In the genomic region with DNA sequence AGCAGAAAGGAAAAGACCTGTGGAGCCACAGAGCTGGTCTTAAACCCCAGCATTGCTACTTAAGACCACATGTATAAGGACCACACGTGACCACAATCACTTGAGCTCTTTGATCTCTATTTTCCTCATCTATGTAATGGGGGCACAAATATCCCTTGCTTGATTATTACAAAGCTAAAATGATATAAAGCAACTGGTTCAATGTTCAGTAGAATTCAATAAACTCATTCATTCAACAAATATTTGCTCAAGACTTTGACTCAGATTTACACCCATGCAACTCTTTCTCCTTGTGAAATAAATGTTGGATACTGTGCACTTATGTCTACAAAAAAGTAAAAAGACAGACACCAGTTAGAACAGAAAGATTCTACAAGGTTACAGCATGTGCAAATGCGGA, we compare ENCODE assay signal across 35 cellular contexts.
"Had no signal": no experiment of that assay in that cellular context is flagged by ENCODE, and none has a peak within 500 bp of the region (broad histone marks: within the 10 kb centered on the region; RNA-seq: fewer than 3 reads in every experiment).

No MANE protein-coding gene starts in this region.

- H3K4me3 ChIP-seq: MG63, PC-9 had no signal

- H3K4me2 ChIP-seq: PC-9 had no signal

- DNase-seq: activated CD4-positive, alpha-beta memory T cell treated with anti-CD3 and anti-CD28 coated beads, Interleukin-2, amount 10 ng/mL, durations not matched to agents 7 days and 5 days; activated CD4-positive, alpha-beta T cell treated with anti-CD3 and anti-CD28 coated beads for 1 hour; activated CD4-positive, alpha-beta T cell treated with anti-CD3 and anti-CD28 coated beads for 48 hours; activated CD4-positive, CD25-positive, alpha-beta regulatory T cell; activated CD8-positive, alpha-beta memory T cell treated with anti-CD3 and anti-CD28 coated beads for 24 hours; activated CD8-positive, alpha-beta memory T cell treated with anti-CD3 and anti-CD28 coated beads, Interleukin-2, amount 10 ng/mL, durations not matched to agents 7 days and 5 days; activated CD8-positive, alpha-beta memory T cell treated with anti-CD3 and anti-CD28 coated beads, Interleukin-2, amount 50 U/mL, for 48 hours; activated effector memory CD4-positive, alpha-beta T cell treated with Interleukin-2 at 50 U/mL for 16 hours; activated naive CD4-positive, alpha-beta T cell treated with anti-CD3 and anti-CD28 coated beads, Interleukin-2, amount 10 ng/mL, durations not matched to agents 7 days and 5 days; activated naive CD8-positive, alpha-beta T cell treated with anti-CD3 and anti-CD28 coated beads, Interleukin-2, amount 50 U/mL, for 24 hours; activated T-cell treated with anti-CD3 and anti-CD28 coated beads, Interleukin-2, amount 50 U/mL, for 48 hours; anterior cingulate cortex; caudate nucleus; cerebellar nuclear complex; Kasumi-1; MG63; MV-4-11; NCI-H1092; NCI-H1436 treated with DMSO at 0.1 percent for 48 hours; NCI-H1694 treated with DMSO at 0.1 percent for 48 hours; NCI-H2029; NCI-H345; NCI-H524 treated with DMSO at 0.1 percent for 48 hours; NCI-H748 treated with DMSO at 0.1 percent for 48 hours; NK-92 treated with Interleukin-12 subunit alpha and Interleukin-12 subunit beta, amount 100 ng/mL, for 24 hours; PC-9; SW 1271; T-helper 1 cell; T-helper 2 cell; T-helper 9 cell; WERI-Rb-1 had no signal

- H3K27me3 ChIP-seq: MG63 had no signal

- H3K36me3 ChIP-seq: MG63, WERI-Rb-1 had no signal

- H3K27ac ChIP-seq: PC-9, RWPE1, WERI-Rb-1 had no signal

- ATAC-seq: activated CD8-positive, alpha-beta memory T cell treated with anti-CD3 and anti-CD28 coated beads, Interleukin-2, amount 10 ng/mL, durations not matched to agents 7 days and 5 days; activated naive CD8-positive, alpha-beta T cell treated with anti-CD3 and anti-CD28 coated beads, Interleukin-2, amount 50 U/mL, for 24 hours; Right ventricle myocardium inferior had no signal

- H3K9me3 ChIP-seq: MG63 had no signal

- FAIRE-seq: bronchial epithelial cell, RCC 7860 had no signal
